Comparison of ENCODE assay signal across 8 cellular contexts in genomic region chr2:219387284-219388126, GRCh38. TPM values are rescaled to one million over a fixed set of nuclear protein-coding genes. Genes with fewer than 3 reads are reported as not detected.
DNase-seq lines count a peak whose midpoint lies in the region; ATAC-seq and TF ChIP-seq lines count a peak whose summit lies in the region.

DNPEP (minus strand) TSS chr2:219387912; CDS start chr2:219387794, 118 bp downstream.

- H3K4me3 ChIP-seq in OCI-LY1 (ENCODE audit: low read depth, low read length, poor library complexity, severe bottlenecking) (peak within 1 kb of the TSS; percentile 74), epithelial cell of esophagus (ENCODE audit: low read length) (peak within 1 kb of the TSS; percentile 77)

- H3F3A ChIP-seq in OCI-LY1 (ENCODE audit: insufficient read depth, low read length), result no peaks in the 10 kb centered on the region

- no peak for TF ChIP-seq CTCF in OCI-LY1 (IDR thresholded peaks at IDR 0.05; ENCODE audit: low read length)
- no peak for TF ChIP-seq CTCF in epithelial cell of esophagus (IDR thresholded peaks at IDR 0.05; ENCODE audit: insufficient read depth, low read depth, low read length, missing control alignments)

- peak within 1 kb of the TSS; percentile 15 for H3K27ac ChIP-seq in OCI-LY1 (ENCODE audit: low read depth, low read length, poor library complexity, severe bottlenecking)

- peak within 1 kb of the TSS; percentile 15 for H2AFZ ChIP-seq in OCI-LY1 (ENCODE audit: low read length)

- H3K9me3 ChIP-seq in OCI-LY1 (ENCODE audit: low read length), result no peaks in the 10 kb centered on the region

- no peaks in the 10 kb centered on the region for H4K20me1 ChIP-seq in OCI-LY1 (ENCODE audit: insufficient read depth, low read length)

- no peaks in the 10 kb centered on the region for H3K27me3 ChIP-seq in OCI-LY1 (ENCODE audit: insufficient read depth, low read length)

- no peaks in the 10 kb centered on the region for H3K9me2 ChIP-seq in OCI-LY1 (ENCODE audit: low read depth, low read length)

- H3K36me3 ChIP-seq in OCI-LY1 (ENCODE audit: insufficient read depth, low read length), result peaks cover 16% of the 10 kb centered on the region

- DNase-seq in COLO829 (ENCODE audit: low spot score) (peak; percentile 90), activated T-cell treated with anti-CD3 and anti-CD28 coated beads for 48 hours (ENCODE audit: low read depth) (peak; percentile 93), epithelial cell of esophagus (ENCODE audit: low read depth) (peak; percentile 93), mucosa of gallbladder (ENCODE audit: low spot score) (peak; percentile 94)
- peak; percentile 95 to 96 for DNase-seq in stimulated activated CD8-positive, alpha-beta memory T cell treated with anti-CD3 and anti-CD28 coated beads, Interleukin-4, amount 100 ng/mL, for 1 hour (ENCODE audit: low read depth in 2 of 2, low spot score in 1 of 2)

- peak within 1 kb of the TSS; percentile 75 for H3K9ac ChIP-seq in OCI-LY1 (ENCODE audit: low read length)

- ATAC-seq in GM19455 (IDR thresholded peaks at IDR 0.05; ENCODE audit: unreplicated experiment) (peak; percentile 63), HG03575 (IDR thresholded peaks at IDR 0.05; ENCODE audit: extremely low read depth, insufficient number of reproducible peaks, low FRiP score, unreplicated experiment) (peak; percentile 25)

- H3K4me2 ChIP-seq in OCI-LY1 (ENCODE audit: low read length), result peak within 1 kb of the TSS; percentile 82

- peaks cover 14% of the 10 kb centered on the region for H3K4me1 ChIP-seq in OCI-LY1 (ENCODE audit: insufficient read depth, low read length, severe bottlenecking)

- no peaks in the 10 kb centered on the region for H3K79me2 ChIP-seq in OCI-LY1 (ENCODE audit: insufficient read depth, low read length)

RNA-seq across cellular contexts. Expression of gene DNPEP, which starts in this region (rescaled TPM):
- total RNA-seq in mucosa of gallbladder, result 58.5 TPM

Comparison
In these comparisons a context has a peak if more than half of its experiments do, and no peak if none do; other contexts are left out.
1. Peak in every context shown above with its lines: DNase-seq, ATAC-seq, H3K4me3 ChIP-seq and H3K27ac ChIP-seq.